Comparison of ENCODE assay signal across 1 cellular context in the genomic region with DNA sequence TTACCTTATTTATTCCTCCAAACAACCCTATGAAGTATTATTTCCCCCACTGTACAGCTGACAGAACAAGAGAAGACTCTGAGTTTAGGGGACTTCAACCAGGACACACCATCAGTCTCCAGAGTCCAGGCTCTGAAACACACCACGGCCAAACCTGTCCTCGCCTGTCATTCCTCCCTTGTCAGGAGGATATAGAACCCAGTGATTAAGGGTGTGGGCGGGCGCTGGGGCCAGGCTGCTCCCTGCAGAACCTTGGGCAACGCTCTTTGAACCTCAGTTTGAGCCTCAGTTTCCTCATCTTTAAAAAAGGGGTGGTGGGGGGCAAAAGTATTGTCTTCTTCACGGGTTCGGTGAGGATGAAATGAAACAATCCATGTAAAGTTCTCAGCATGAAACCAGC.
TF ChIP-seq lines count a peak whose summit lies in the region.

No MANE protein-coding gene starts in this region.

TF ChIP-seq in GM23338, 12 proteins besides CTCF, POLR2A, EP300 and RAD21 (continued from another document):
- TF ChIP-seq CREB1 (CRISPR knock-in tag; IDR thresholded peaks at IDR 0.05; ENCODE audit: low read depth), result no peak
TF ChIP-seq in GM23338: peak in this region for 0.
